ENCODE assay signal across 11 cellular contexts in the genomic region with DNA sequence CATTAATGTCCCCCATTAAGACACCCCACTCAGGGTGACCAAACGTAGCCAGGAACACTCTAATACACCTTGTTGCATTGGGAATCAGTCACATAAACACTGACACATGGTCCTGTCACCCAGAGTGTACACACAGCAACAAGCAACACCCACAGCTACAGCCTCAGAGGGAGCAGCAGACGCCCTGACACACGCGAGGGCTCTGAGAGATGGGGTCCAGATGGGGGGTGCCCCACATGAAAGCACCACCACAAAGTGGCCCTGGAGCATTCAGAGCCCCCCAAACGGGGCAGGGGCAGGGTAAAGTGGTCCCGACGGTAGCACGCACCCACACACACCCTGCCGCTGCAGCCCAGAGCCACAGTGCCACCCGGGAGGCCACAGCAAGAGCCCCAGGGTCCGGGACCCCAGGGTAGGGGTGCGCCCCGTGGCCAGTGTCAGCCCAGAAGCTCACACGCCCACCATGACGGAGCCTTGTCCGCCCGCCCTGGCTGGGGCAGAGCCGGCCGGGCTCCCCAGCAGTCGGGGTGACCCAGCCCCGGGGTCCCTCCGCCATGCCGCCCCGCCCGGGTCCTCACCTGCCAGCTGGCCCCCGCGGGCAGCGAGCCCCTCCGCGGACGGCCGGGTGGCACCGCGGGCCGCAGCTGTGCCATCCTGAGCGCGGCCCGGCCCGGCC. TPM values are rescaled to one million over a fixed set of nuclear protein-coding genes. Genes with fewer than 3 reads are reported as not detected.
DNase-seq lines count a peak whose midpoint lies in the region; ATAC-seq and TF ChIP-seq lines count a peak whose summit lies in the region.
"Had no signal": no experiment of that assay in that cellular context is flagged by ENCODE, and none has a peak within 500 bp of the region (broad histone marks: within the 10 kb centered on the region; RNA-seq: fewer than 3 reads in every experiment).

No MANE protein-coding gene starts in this region.

- H3K4me1 ChIP-seq in lower lobe of right lung = peaks cover 26% of the 10 kb centered on the region
- H3K4me1 ChIP-seq in transverse colon = peaks cover 0 to 12% (median 9%) of the 10 kb centered on the region in 4 donors

- no peak for TF ChIP-seq POLR2A in transverse colon (IDR thresholded peaks at IDR 0.05)

- 42% methylated on average over 15 of the region's 39 CpGs; no CpG with 5 or more reads in 1 of the 2 donors for WGBS in transverse colon (ENCODE audit: low coverage in 1 of 2), 2 donors

- peak overlapping the region; percentile 54 for H3K4me3 ChIP-seq in lower lobe of right lung
- peak overlapping the region in 3 of 4 donors; percentile 32 to 50 (median 46) for H3K4me3 ChIP-seq in transverse colon

- peak overlapping the region; percentile 18 to 91 (median 67) for H3K27ac Mint-ChIP-seq in brain

- no peak for TF ChIP-seq EP300 in transverse colon (IDR thresholded peaks at IDR 0.05; ENCODE audit: low read depth)

- DNase-seq in activated T-cell treated with anti-CD3 and anti-CD28 coated beads, Interleukin-2, amount 50 U/mL, for 4 hours = no peak
- DNase-seq in activated T-cell treated with anti-CD3 and anti-CD28 coated beads, Interleukin-2, amount 50 U/mL, for 1 hour = no peak
- DNase-seq in lower lobe of right lung = no peak
- no peak for DNase-seq in transverse colon
- DNase-seq in COLO668 (lab: John Stamatoyannopoulos, UW; ENCODE audit: unreplicated experiment) = no peak
- DNase-seq: HCEC 1CT, NCI-H774 had no signal

- H3K27me3 ChIP-seq in lower lobe of right lung (ENCODE audit: low read depth) (peaks cover 39% of the 10 kb centered on the region), transverse colon (peaks cover 13% of the 10 kb centered on the region)

- peak; percentile 10 for ATAC-seq in activated T-cell treated with anti-CD3 and anti-CD28 coated beads, Interleukin-2, amount 50 U/mL, for 4 hours
- no peak for ATAC-seq in lower lobe of right lung
- ATAC-seq in GM18520 (IDR thresholded peaks at IDR 0.05; ENCODE audit: unreplicated experiment) = no peak
- no peak for ATAC-seq in HG03045 (IDR thresholded peaks at IDR 0.05; ENCODE audit: unreplicated experiment)

- H3K4me3 Mint-ChIP-seq in activated T-cell treated with anti-CD3 and anti-CD28 coated beads, Interleukin-2, amount 50 U/mL, for 4 hours = peak overlapping the region; percentile 4
- H3K4me3 Mint-ChIP-seq in brain = peak overlapping the region; percentile 19 to 80 (median 71)

- no peaks in the 10 kb centered on the region for H3K36me3 Mint-ChIP-seq in activated T-cell treated with anti-CD3 and anti-CD28 coated beads, Interleukin-2, amount 50 U/mL, for 4 hours (ENCODE audit: insufficient read depth)
- peaks cover 12% of the 10 kb centered on the region for H3K36me3 Mint-ChIP-seq in brain

- H3K9me3 ChIP-seq in lower lobe of right lung (no peaks in the 10 kb centered on the region), transverse colon (no peaks in the 10 kb centered on the region)

- intact Hi-C loops in lower lobe of right lung (cut with DNase I) (no loop called here), transverse colon (cut with DNase I; ENCODE audit: low total_unique reads) (no loop called here)

- H3K27me3 Mint-ChIP-seq in activated T-cell treated with anti-CD3 and anti-CD28 coated beads, Interleukin-2, amount 50 U/mL, for 4 hours (ENCODE audit: low read depth) = peaks cover 32% of the 10 kb centered on the region
- no peaks in the 10 kb centered on the region for H3K27me3 Mint-ChIP-seq in brain

- H3K27ac ChIP-seq in lower lobe of right lung = no peak overlapping the region
- peak overlapping the region in 2 of 4 donors; percentile 53 to 54 for H3K27ac ChIP-seq in transverse colon

- H3K9me3 Mint-ChIP-seq in activated T-cell treated with anti-CD3 and anti-CD28 coated beads, Interleukin-2, amount 50 U/mL, for 4 hours = no peaks in the 10 kb centered on the region
- H3K9me3 Mint-ChIP-seq in brain = no peaks in the 10 kb centered on the region

- no peak for TF ChIP-seq CTCF in brain (conservative IDR thresholded peaks at IDR 0.05)
- no peak for TF ChIP-seq CTCF in lower lobe of right lung (IDR thresholded peaks at IDR 0.05)
- no peak for TF ChIP-seq CTCF in transverse colon (IDR thresholded peaks at IDR 0.05)

- peaks cover 9% of the 10 kb centered on the region for H3K4me1 Mint-ChIP-seq in activated T-cell treated with anti-CD3 and anti-CD28 coated beads, Interleukin-2, amount 50 U/mL, for 4 hours (ENCODE audit: low read depth)
- peaks cover 65% of the 10 kb centered on the region for H3K4me1 Mint-ChIP-seq in brain

- H3K36me3 ChIP-seq in lower lobe of right lung (no peaks in the 10 kb centered on the region), transverse colon (no peaks in the 10 kb centered on the region)

- in situ Hi-C loops in transverse colon (cut with MboI; ENCODE audit: low pct_ligation_motif_present in 1 of 4, low pct_unique_long_range_greater_than_20kb in 1 of 4, low sequenced_read_pairs in 3 of 4) = no loop called here

RNA-seq across cellular contexts. Expression of gene RAP1GAP, which starts 47.3 kb away (rescaled TPM):
- 1 to 10 TPM in 2 of 3 donors, under 1 TPM in 1; 0.46 to 1.4 (median 1.2) TPM for total RNA-seq in activated T-cell treated with anti-CD3 and anti-CD28 coated beads, Interleukin-2, amount 50 U/mL, for 4 hours
- 60.7 TPM for polyA plus RNA-seq in brain (ENCODE audit: insufficient read depth, low read depth, low replicate concordance)
- total RNA-seq in lower lobe of right lung (33.7 TPM), transverse colon (10 to 100 TPM; 14.1 to 37.4 (median 28.8) TPM)
- total RNA-seq: dermis microvascular lymphatic vessel endothelial cell had no signal

Comparison
In these comparisons a context has a peak if more than half of its experiments do, and no peak if none do; other contexts are left out.
1. ATAC-seq: peak in activated T-cell treated with anti-CD3 and anti-CD28 coated beads, Interleukin-2, amount 50 U/mL, for 4 hours (2 of 2); none in lower lobe of right lung (0 of 2), GM18520 (single experiment) and HG03045 (single experiment).
2. RNA of gene RAP1GAP, which starts 47.3 kb away (total RNA-seq): 33.7 TPM in lower lobe of right lung (single experiment) and 14.1 to 37.4 TPM in transverse colon; 0.46 to 1.4 TPM in activated T-cell treated with anti-CD3 and anti-CD28 coated beads, Interleukin-2, amount 50 U/mL, for 4 hours; every median in the first group is over 4 times any median in the second.